Comparison of ENCODE assay signal across 19 cellular contexts in the genomic region with DNA sequence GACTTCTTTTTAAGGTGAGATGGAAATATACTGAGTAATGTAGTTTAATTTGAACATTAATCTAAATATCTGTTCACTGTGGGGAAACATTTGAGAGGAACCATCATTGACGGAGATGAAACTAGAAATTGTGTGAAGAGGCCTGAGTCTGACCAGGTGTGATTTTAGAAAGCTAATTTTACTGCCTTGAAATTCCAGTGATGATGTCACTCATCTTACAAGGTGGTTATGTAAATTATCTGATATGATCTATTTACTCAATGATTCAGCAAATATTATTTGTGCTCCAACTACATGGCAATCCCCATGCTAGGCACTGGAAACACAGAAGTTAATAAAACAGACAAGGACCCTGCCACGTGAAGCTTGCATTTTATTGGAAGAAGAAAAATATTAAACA.
DNase-seq lines count a peak whose midpoint lies in the region; ATAC-seq and TF ChIP-seq lines count a peak whose summit lies in the region.
"Had no signal": no experiment of that assay in that cellular context is flagged by ENCODE, and none has a peak within 500 bp of the region (broad histone marks: within the 10 kb centered on the region; RNA-seq: fewer than 3 reads in every experiment).

No MANE protein-coding gene starts in this region.

- DNase-seq in LoVo (ENCODE audit: low spot score) (peak; percentile 55), epithelial cell of esophagus (ENCODE audit: low read depth) (peak; percentile 49), posterior cingulate gyrus (no peak), EL (no peak)
- no peak for DNase-seq in activated CD4-positive, alpha-beta T cell treated with anti-CD3 and anti-CD28 coated beads for 1 hour
- DNase-seq: activated B cell treated with CpG ODN at 0.5 μM for 24 hours; activated CD8-positive, alpha-beta T cell treated with anti-CD3 and anti-CD28 coated beads, Interleukin-2, amount 10 ng/mL, durations not matched to agents 7 days and 5 days; AML-193; mucosa of descending colon; MV-4-11; NCI-H1930; NCI-H446 treated with DMSO at 0.1 percent for 48 hours; Right ventricle myocardium superior; T-helper 17 cell had no signal

- no peak overlapping the region for H3K4me3 ChIP-seq in epithelial cell of esophagus (ENCODE audit: low read length)
- H3K4me3 ChIP-seq: mucosa of descending colon, thoracic aorta had no signal

- TF ChIP-seq CTCF in epithelial cell of esophagus (IDR thresholded peaks at IDR 0.05; ENCODE audit: insufficient read depth, low read depth, low read length, missing control alignments): no peak

- ATAC-seq in GM18498 (IDR thresholded peaks at IDR 0.05; ENCODE audit: unreplicated experiment): peak; percentile 67
- peak; percentile 72 for ATAC-seq in GM21526 (IDR thresholded peaks at IDR 0.05; ENCODE audit: low FRiP score, unreplicated experiment)
- no peak for ATAC-seq in GM18519 (IDR thresholded peaks at IDR 0.05; ENCODE audit: low FRiP score, unreplicated experiment)
- ATAC-seq: activated CD8-positive, alpha-beta T cell treated with anti-CD3 and anti-CD28 coated beads, Interleukin-2, amount 10 ng/mL, durations not matched to agents 7 days and 5 days; left lobe of liver; mucosa of descending colon; T-helper 17 cell had no signal

- intact Hi-C loops in posterior cingulate gyrus (cut with DNase I): no loop called here

Comparison
In these comparisons a context has a peak if more than half of its experiments do, and no peak if none do; other contexts are left out.
1. DNase-seq: peak in LoVo (single experiment) and epithelial cell of esophagus (single experiment); none in posterior cingulate gyrus (0 of 10), activated CD4-positive, alpha-beta T cell treated with anti-CD3 and anti-CD28 coated beads for 1 hour (single experiment) and EL (single experiment).